In the genomic region with DNA sequence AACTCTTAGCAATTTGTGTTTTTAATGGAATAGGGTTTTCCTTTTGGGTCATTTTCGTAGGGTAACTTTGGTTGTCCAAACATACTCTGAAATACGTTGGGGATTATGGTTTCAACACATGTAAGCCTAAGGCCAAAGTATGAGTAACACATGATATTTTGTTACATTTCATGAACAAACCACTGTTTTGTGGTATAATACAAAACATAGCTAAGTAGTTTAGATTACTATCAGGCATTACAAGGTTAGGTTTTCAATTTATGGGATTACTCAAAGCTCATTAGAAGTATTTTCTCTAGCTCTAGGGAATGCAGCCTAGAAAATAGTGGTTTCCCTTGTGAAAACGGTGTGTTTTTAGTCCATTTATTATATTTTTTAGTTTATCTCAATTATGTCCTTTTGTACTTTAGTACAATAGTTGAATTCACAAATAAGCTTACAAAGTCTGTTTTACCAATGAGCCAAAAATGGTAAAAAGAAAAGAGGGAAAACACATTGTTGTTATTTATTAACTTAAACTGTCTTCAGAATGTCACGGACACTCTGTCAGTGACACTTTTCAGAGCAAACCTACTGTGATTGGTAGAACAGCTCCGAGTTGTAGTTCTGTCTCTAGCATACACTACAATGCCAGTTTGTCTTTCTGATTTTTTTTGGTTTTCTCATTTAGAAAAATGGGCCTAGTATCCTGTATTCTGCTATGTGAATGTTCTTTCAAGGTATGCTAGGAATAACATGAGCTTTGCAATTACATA, we compare ENCODE assay signal across 1 cellular context.
TF ChIP-seq lines count a peak whose summit lies in the region.

No MANE protein-coding gene starts in this region.

TF ChIP-seq in SK-N-SH, 30 proteins besides CTCF, POLR2A, EP300 and RAD21 (continued from another document):
- no peak for TF ChIP-seq RXRA (IDR thresholded peaks at IDR 0.05; ENCODE audit: borderline replicate concordance, low read depth)
- TF ChIP-seq SIN3A (IDR thresholded peaks at IDR 0.05; ENCODE audit: borderline replicate concordance, low read depth, low read length), result no peak
- no peak for TF ChIP-seq IRF3 (IDR thresholded peaks at IDR 0.05; ENCODE audit: low read depth, low read length)
- TF ChIP-seq TEAD4 (IDR thresholded peaks at IDR 0.05; ENCODE audit: borderline replicate concordance, insufficient read depth), result peak; percentile 18; the same call in 1 of the 2 replicates
- peak; percentile 83; the same call in 1 of the 2 replicates for TF ChIP-seq RCOR1 (IDR thresholded peaks at IDR 0.05; ENCODE audit: low read length)
- peak; percentile 43; the same call in 1 of the 2 replicates for TF ChIP-seq TCF12 (IDR thresholded peaks at IDR 0.05)
- no peak for TF ChIP-seq JUND (IDR thresholded peaks at IDR 0.05)
- TF ChIP-seq, protein P1, sequence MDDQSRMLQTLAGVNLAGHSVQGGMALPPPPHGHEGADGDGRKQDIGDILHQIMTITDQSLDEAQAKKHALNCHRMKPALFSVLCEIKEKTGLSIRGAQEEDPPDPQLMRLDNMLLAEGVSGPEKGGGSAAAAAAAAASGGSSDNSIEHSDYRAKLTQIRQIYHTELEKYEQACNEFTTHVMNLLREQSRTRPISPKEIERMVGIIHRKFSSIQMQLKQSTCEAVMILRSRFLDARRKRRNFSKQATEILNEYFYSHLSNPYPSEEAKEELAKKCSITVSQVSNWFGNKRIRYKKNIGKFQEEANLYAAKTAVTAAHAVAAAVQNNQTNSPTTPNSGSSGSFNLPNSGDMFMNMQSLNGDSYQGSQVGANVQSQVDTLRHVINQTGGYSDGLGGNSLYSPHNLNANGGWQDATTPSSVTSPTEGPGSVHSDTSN (IDR thresholded peaks at IDR 0.05), result no peak
- no peak for TF ChIP-seq YY1 (IDR thresholded peaks at IDR 0.05; ENCODE audit: low read depth)
- TF ChIP-seq POLR2AphosphoS5 (IDR thresholded peaks at IDR 0.05; ENCODE audit: low read depth, low read length), result peak; percentile 37; the same call in 1 of the 2 replicates
TF ChIP-seq in SK-N-SH: peak in this region for 6.
